Comparison of ENCODE assay signal across 20 cellular contexts in the genomic region with DNA sequence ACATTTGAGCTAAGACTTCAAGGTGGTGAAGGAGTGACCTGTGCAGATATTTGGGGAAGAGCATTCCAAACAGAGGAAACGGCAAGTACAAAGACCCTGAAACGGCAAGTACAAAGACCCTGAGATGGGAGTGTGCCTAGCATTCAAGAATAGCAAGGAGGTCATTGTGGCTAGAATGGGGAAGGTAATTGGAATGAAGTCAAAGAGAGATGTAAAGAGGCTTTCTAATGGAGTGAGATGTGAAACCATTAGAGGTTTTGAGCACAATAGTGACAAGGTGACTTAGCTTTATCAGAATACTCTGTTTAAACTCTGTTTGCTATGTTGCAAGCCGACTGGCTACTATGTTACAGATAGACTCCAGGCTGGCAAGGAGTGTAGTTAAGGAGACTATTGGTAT.
"Had no signal": no experiment of that assay in that cellular context is flagged by ENCODE, and none has a peak within 500 bp of the region (broad histone marks: within the 10 kb centered on the region; RNA-seq: fewer than 3 reads in every experiment).

No MANE protein-coding gene starts in this region.

- H3K27ac Mint-ChIP-seq: activated CD8-positive, alpha-beta memory T cell treated with anti-CD3 and anti-CD28 coated beads, Interleukin-2, amount 10 ng/mL, durations not matched to agents 7 days and 5 days; activated naive CD8-positive, alpha-beta T cell; activated T-cell treated with anti-CD3 and anti-CD28 coated beads, Interleukin-2, amount 50 U/mL, for 24 hours had no signal

- H3K36me3 ChIP-seq: brain microvascular endothelial cell, lower lobe of right lung had no signal

- H3K9me3 Mint-ChIP-seq: activated T-cell treated with anti-CD3 and anti-CD28 coated beads, Interleukin-2, amount 50 U/mL, for 24 hours; naive B cell had no signal

- H3K4me3 Mint-ChIP-seq: activated CD8-positive, alpha-beta memory T cell treated with anti-CD3 and anti-CD28 coated beads, Interleukin-2, amount 10 ng/mL, durations not matched to agents 7 days and 5 days; activated naive CD8-positive, alpha-beta T cell; activated T-cell treated with anti-CD3 and anti-CD28 coated beads, Interleukin-2, amount 50 U/mL, for 24 hours; naive B cell had no signal

- H3K27me3 ChIP-seq: brain microvascular endothelial cell had no signal

- ATAC-seq: activated CD8-positive, alpha-beta memory T cell treated with anti-CD3 and anti-CD28 coated beads, Interleukin-2, amount 10 ng/mL, durations not matched to agents 7 days and 5 days; esophagus mucosa; left cardiac atrium; lower lobe of right lung; psoas muscle; sciatic nerve had no signal

- H3K27ac ChIP-seq: brain microvascular endothelial cell, lower lobe of right lung, psoas muscle had no signal

- H3K9me3 ChIP-seq: lower lobe of right lung, psoas muscle had no signal

- H3K27me3 Mint-ChIP-seq: activated CD8-positive, alpha-beta memory T cell treated with anti-CD3 and anti-CD28 coated beads, Interleukin-2, amount 10 ng/mL, durations not matched to agents 7 days and 5 days; activated naive CD8-positive, alpha-beta T cell; activated T-cell treated with anti-CD3 and anti-CD28 coated beads, Interleukin-2, amount 50 U/mL, for 24 hours; naive B cell had no signal

- DNase-seq: activated CD4-positive, alpha-beta T cell treated with anti-CD3 and anti-CD28 coated beads, Interleukin-2, amount 50 U/mL, for 48 hours; activated CD8-positive, alpha-beta memory T cell treated with anti-CD3 and anti-CD28 coated beads, Interleukin-2, amount 10 ng/mL, durations not matched to agents 7 days and 5 days; activated gamma-delta T cell; activated T-cell treated with anti-CD3 and anti-CD28 coated beads, Interleukin-2, amount 50 U/mL, for 24 hours; amygdala; brain microvascular endothelial cell; foreskin fibroblast; glutamatergic neuron; left cardiac atrium; lower lobe of right lung; naive B cell; nucleus accumbens; psoas muscle; stimulated activated CD4-positive, alpha-beta T cell treated with anti-CD3 and anti-CD28 coated beads, Interleukin-2, amount 100 ng/mL, for 24 hours; stimulated activated naive CD4-positive, alpha-beta T cell; substantia nigra; trophoblast cell had no signal

- H3K4me3 ChIP-seq: lower lobe of right lung, psoas muscle had no signal
